ENCODE assay signal across 32 cellular contexts in the genomic region with DNA sequence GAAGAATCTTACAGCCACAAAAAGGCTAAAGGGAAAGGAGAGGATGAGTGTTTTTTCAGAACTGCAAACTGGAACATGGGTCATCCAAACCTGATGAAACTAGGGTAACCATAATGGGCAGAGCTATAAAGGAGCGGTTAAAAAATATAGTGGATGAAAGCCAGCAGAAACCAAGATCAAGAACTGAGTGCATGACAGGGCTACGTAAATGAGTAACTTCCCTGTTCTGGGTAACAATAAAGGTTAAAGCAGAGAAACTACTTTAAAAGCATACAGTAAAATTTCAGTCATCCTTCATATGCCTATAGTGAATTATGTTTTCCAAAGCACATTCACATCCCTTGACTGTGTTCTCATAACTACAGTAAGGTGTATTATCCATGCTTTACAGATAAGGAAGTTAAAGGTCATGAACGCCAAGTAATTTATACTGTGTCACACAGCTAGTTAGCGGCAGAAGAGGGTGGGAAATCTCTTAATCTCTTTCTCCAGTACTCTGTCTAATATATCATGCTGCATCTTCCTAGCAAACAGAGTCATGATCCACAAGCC. TPM values are rescaled to one million over a fixed set of nuclear protein-coding genes. Genes with fewer than 3 reads are reported as not detected.
"Had no signal": no experiment of that assay in that cellular context is flagged by ENCODE, and none has a peak within 500 bp of the region (broad histone marks: within the 10 kb centered on the region; RNA-seq: fewer than 3 reads in every experiment).

No MANE protein-coding gene starts in this region.

- H3K27me3 ChIP-seq: adrenal gland, body of pancreas had no signal

- H3K9me3 Mint-ChIP-seq: activated T-helper 1 cell treated with anti-CD3 and anti-CD28 coated beads, Interleukin-12 subunit alpha, Interleukin-12 subunit beta, Interleukin-2, Interleukin-4 antibody, amounts not matched to agents 30 ng/mL and 10 ng/mL and 1 ng/mL, durations not matched to agents 14 hours and 24 hours and 36 hours; activated T-helper 2 cell treated with anti-CD3 and anti-CD28 coated beads, Interferon-gamma antibody, Interleukin-2, Interleukin-4, amounts not matched to agents 10 μg/mL and 5 μg/mL and 100 μg/mL, durations not matched to agents 14 hours and 24 hours and 36 hours had no signal

- H3K27ac Mint-ChIP-seq: activated CD4-positive, alpha-beta memory T cell treated with anti-CD3 and anti-CD28 coated beads for 36 hours; activated CD4-positive, alpha-beta T cell treated with anti-CD3 and anti-CD28 coated beads for 36 hours; activated CD4-positive, alpha-beta T cell treated with anti-CD3 and anti-CD28 coated beads, Interleukin-2, amount 10 ng/mL, durations not matched to agents 24 days and 14 days; activated CD8-positive, alpha-beta memory T cell treated with anti-CD3 and anti-CD28 coated beads, Interleukin-2, amount 10 ng/mL, durations not matched to agents 7 days and 5 days; activated CD8-positive, alpha-beta T cell treated with anti-CD3 and anti-CD28 coated beads, Interleukin-2, amount 10 ng/mL, durations not matched to agents 7 days and 5 days; activated naive CD4-positive, alpha-beta T cell treated with anti-CD3 and anti-CD28 coated beads for 36 hours; activated naive CD4-positive, alpha-beta T cell treated with anti-CD3 and anti-CD28 coated beads, Interleukin-2, amount 50 U/mL, for 24 hours; activated naive CD8-positive, alpha-beta T cell treated with anti-CD3 and anti-CD28 coated beads for 36 hours; activated naive CD8-positive, alpha-beta T cell treated with anti-CD3 and anti-CD28 coated beads, Interleukin-2, amount 50 U/mL, for 24 hours; activated T-helper 1 cell treated with anti-CD3 and anti-CD28 coated beads, Interleukin-12 subunit alpha, Interleukin-12 subunit beta, Interleukin-2, Interleukin-4 antibody, amounts not matched to agents 30 ng/mL and 10 ng/mL and 1 ng/mL, durations not matched to agents 14 hours and 24 hours and 36 hours; activated T-helper 2 cell treated with anti-CD3 and anti-CD28 coated beads, Interferon-gamma antibody, Interleukin-2, Interleukin-4, amounts not matched to agents 10 μg/mL and 5 μg/mL and 100 μg/mL, durations not matched to agents 14 hours and 24 hours and 36 hours; effector memory CD8-positive, alpha-beta T cell had no signal

- H3K36me3 ChIP-seq: adrenal gland had no signal

- H3K4me1 ChIP-seq: adrenal gland, body of pancreas had no signal

- DNase-seq: activated CD4-positive, alpha-beta memory T cell treated with anti-CD3 and anti-CD28 coated beads for 36 hours; activated CD4-positive, alpha-beta T cell treated with anti-CD3 and anti-CD28 coated beads for 36 hours; activated CD4-positive, alpha-beta T cell treated with anti-CD3 and anti-CD28 coated beads, Interleukin-2, amount 10 ng/mL, durations not matched to agents 24 days and 14 days; activated CD4-positive, CD25-positive, alpha-beta regulatory T cell; activated CD4-positive, CD25-positive, alpha-beta regulatory T cell treated with anti-CD3 and anti-CD28 coated beads, Interleukin-2, amount 50 U/mL, for 72 hours; activated CD8-positive, alpha-beta memory T cell treated with anti-CD3 and anti-CD28 coated beads, Interleukin-2, amount 10 ng/mL, durations not matched to agents 7 days and 5 days; activated CD8-positive, alpha-beta memory T cell treated with anti-CD3 and anti-CD28 coated beads, Interleukin-2, amount 50 U/mL, for 4 hours; activated CD8-positive, alpha-beta T cell treated with anti-CD3 and anti-CD28 coated beads, Interleukin-2, amount 10 ng/mL, durations not matched to agents 7 days and 5 days; activated effector memory CD4-positive, alpha-beta T cell treated with anti-CD3 and anti-CD28 coated beads, Interleukin-2, amount 50 U/mL, for 16 hours; activated naive CD4-positive, alpha-beta T cell treated with anti-CD3 and anti-CD28 coated beads for 36 hours; activated naive CD8-positive, alpha-beta T cell treated with anti-CD3 and anti-CD28 coated beads for 36 hours; activated naive CD8-positive, alpha-beta T cell treated with anti-CD3 and anti-CD28 coated beads, Interleukin-2, amount 50 U/mL, for 24 hours; activated T-cell treated with anti-CD3 and anti-CD28 coated beads, Interleukin-2, amount 50 U/mL, for 1 hour; activated T-cell treated with anti-CD3 and anti-CD28 coated beads, Interleukin-2, amount 50 U/mL, for 48 hours; adrenal gland; amygdala; aorta; body of pancreas; caudate nucleus; cortex of kidney; dermis blood vessel endothelial cell; effector CD4-positive, alpha-beta T cell; effector memory CD8-positive, alpha-beta T cell; foreskin fibroblast; T-helper 2 cell had no signal

- H3K4me1 Mint-ChIP-seq: activated CD4-positive, alpha-beta T cell treated with anti-CD3 and anti-CD28 coated beads for 36 hours; activated CD4-positive, alpha-beta T cell treated with anti-CD3 and anti-CD28 coated beads, Interleukin-2, amount 10 ng/mL, durations not matched to agents 24 days and 14 days; activated CD8-positive, alpha-beta memory T cell treated with anti-CD3 and anti-CD28 coated beads, Interleukin-2, amount 10 ng/mL, durations not matched to agents 7 days and 5 days; activated naive CD4-positive, alpha-beta T cell treated with anti-CD3 and anti-CD28 coated beads, Interleukin-2, amount 50 U/mL, for 24 hours; activated naive CD8-positive, alpha-beta T cell treated with anti-CD3 and anti-CD28 coated beads for 36 hours; activated naive CD8-positive, alpha-beta T cell treated with anti-CD3 and anti-CD28 coated beads, Interleukin-2, amount 50 U/mL, for 24 hours had no signal

- H3K4me3 Mint-ChIP-seq: activated CD4-positive, alpha-beta memory T cell treated with anti-CD3 and anti-CD28 coated beads for 36 hours; activated CD4-positive, alpha-beta T cell treated with anti-CD3 and anti-CD28 coated beads for 36 hours; activated CD4-positive, alpha-beta T cell treated with anti-CD3 and anti-CD28 coated beads, Interleukin-2, amount 10 ng/mL, durations not matched to agents 24 days and 14 days; activated CD8-positive, alpha-beta memory T cell treated with anti-CD3 and anti-CD28 coated beads, Interleukin-2, amount 10 ng/mL, durations not matched to agents 7 days and 5 days; activated CD8-positive, alpha-beta T cell treated with anti-CD3 and anti-CD28 coated beads, Interleukin-2, amount 10 ng/mL, durations not matched to agents 7 days and 5 days; activated naive CD4-positive, alpha-beta T cell treated with anti-CD3 and anti-CD28 coated beads for 36 hours; activated naive CD4-positive, alpha-beta T cell treated with anti-CD3 and anti-CD28 coated beads, Interleukin-2, amount 50 U/mL, for 24 hours; activated naive CD8-positive, alpha-beta T cell treated with anti-CD3 and anti-CD28 coated beads for 36 hours; activated naive CD8-positive, alpha-beta T cell treated with anti-CD3 and anti-CD28 coated beads, Interleukin-2, amount 50 U/mL, for 24 hours; activated T-helper 1 cell treated with anti-CD3 and anti-CD28 coated beads, Interleukin-12 subunit alpha, Interleukin-12 subunit beta, Interleukin-2, Interleukin-4 antibody, amounts not matched to agents 30 ng/mL and 10 ng/mL and 1 ng/mL, durations not matched to agents 14 hours and 24 hours and 36 hours; effector memory CD8-positive, alpha-beta T cell had no signal

- H3K9me3 ChIP-seq: adrenal gland, body of pancreas had no signal

- H3K4me3 ChIP-seq: adrenal gland, body of pancreas had no signal

- H3K27ac ChIP-seq: adrenal gland, body of pancreas, epithelial cell of prostate had no signal

- ATAC-seq: activated CD4-positive, alpha-beta T cell treated with anti-CD3 and anti-CD28 coated beads for 36 hours; activated CD8-positive, alpha-beta memory T cell treated with anti-CD3 and anti-CD28 coated beads, Interleukin-2, amount 10 ng/mL, durations not matched to agents 7 days and 5 days; activated CD8-positive, alpha-beta T cell treated with anti-CD3 and anti-CD28 coated beads, Interleukin-2, amount 10 ng/mL, durations not matched to agents 7 days and 5 days; activated naive CD8-positive, alpha-beta T cell treated with anti-CD3 and anti-CD28 coated beads, Interleukin-2, amount 50 U/mL, for 24 hours; body of pancreas; effector memory CD8-positive, alpha-beta T cell; esophagus mucosa had no signal

- H3K27me3 Mint-ChIP-seq: activated CD4-positive, alpha-beta memory T cell treated with anti-CD3 and anti-CD28 coated beads for 36 hours; activated CD4-positive, alpha-beta T cell treated with anti-CD3 and anti-CD28 coated beads for 36 hours; activated CD4-positive, alpha-beta T cell treated with anti-CD3 and anti-CD28 coated beads, Interleukin-2, amount 10 ng/mL, durations not matched to agents 24 days and 14 days; activated CD8-positive, alpha-beta memory T cell treated with anti-CD3 and anti-CD28 coated beads, Interleukin-2, amount 10 ng/mL, durations not matched to agents 7 days and 5 days; activated naive CD4-positive, alpha-beta T cell treated with anti-CD3 and anti-CD28 coated beads, Interleukin-2, amount 50 U/mL, for 24 hours; activated naive CD8-positive, alpha-beta T cell treated with anti-CD3 and anti-CD28 coated beads for 36 hours; activated naive CD8-positive, alpha-beta T cell treated with anti-CD3 and anti-CD28 coated beads, Interleukin-2, amount 50 U/mL, for 24 hours; effector memory CD8-positive, alpha-beta T cell had no signal

- H3K36me3 Mint-ChIP-seq: activated CD4-positive, alpha-beta memory T cell treated with anti-CD3 and anti-CD28 coated beads for 36 hours; activated CD8-positive, alpha-beta memory T cell treated with anti-CD3 and anti-CD28 coated beads, Interleukin-2, amount 10 ng/mL, durations not matched to agents 7 days and 5 days; activated naive CD4-positive, alpha-beta T cell treated with anti-CD3 and anti-CD28 coated beads, Interleukin-2, amount 50 U/mL, for 24 hours; activated naive CD8-positive, alpha-beta T cell treated with anti-CD3 and anti-CD28 coated beads for 36 hours had no signal

RNA-seq across cellular contexts. Expression of gene GHR, which starts 48.4 kb away (rescaled TPM):
- total RNA-seq: activated CD4-positive, alpha-beta memory T cell treated with anti-CD3 and anti-CD28 coated beads for 36 hours; activated CD4-positive, alpha-beta T cell treated with anti-CD3 and anti-CD28 coated beads for 36 hours; activated CD4-positive, alpha-beta T cell treated with anti-CD3 and anti-CD28 coated beads, Interleukin-2, amount 10 ng/mL, durations not matched to agents 24 days and 14 days; activated CD8-positive, alpha-beta memory T cell treated with anti-CD3 and anti-CD28 coated beads for 36 hours; activated CD8-positive, alpha-beta memory T cell treated with anti-CD3 and anti-CD28 coated beads, Interleukin-2, amount 10 ng/mL, durations not matched to agents 7 days and 5 days; activated CD8-positive, alpha-beta T cell treated with anti-CD3 and anti-CD28 coated beads, Interleukin-2, amount 10 ng/mL, durations not matched to agents 7 days and 5 days; activated naive CD4-positive, alpha-beta T cell treated with anti-CD3 and anti-CD28 coated beads for 36 hours; activated naive CD8-positive, alpha-beta T cell treated with anti-CD3 and anti-CD28 coated beads for 36 hours; activated T-helper 1 cell treated with anti-CD3 and anti-CD28 coated beads, Interleukin-12 subunit alpha, Interleukin-12 subunit beta, Interleukin-2, Interleukin-4 antibody, amounts not matched to agents 30 ng/mL and 10 ng/mL and 1 ng/mL, durations not matched to agents 14 hours and 24 hours and 36 hours; activated T-helper 2 cell treated with anti-CD3 and anti-CD28 coated beads, Interferon-gamma antibody, Interleukin-2, Interleukin-4, amounts not matched to agents 10 μg/mL and 5 μg/mL and 100 μg/mL, durations not matched to agents 14 hours and 24 hours and 36 hours; T-helper 1 cell treated with Interleukin-12 subunit alpha and Interleukin-12 subunit beta and Interleukin-4 antibody, amounts not matched to agents 30 ng/mL and 1 ng/mL, for 36 hours had no signal
